Comparison of ENCODE assay signal across 1 cellular context in the genomic region with DNA sequence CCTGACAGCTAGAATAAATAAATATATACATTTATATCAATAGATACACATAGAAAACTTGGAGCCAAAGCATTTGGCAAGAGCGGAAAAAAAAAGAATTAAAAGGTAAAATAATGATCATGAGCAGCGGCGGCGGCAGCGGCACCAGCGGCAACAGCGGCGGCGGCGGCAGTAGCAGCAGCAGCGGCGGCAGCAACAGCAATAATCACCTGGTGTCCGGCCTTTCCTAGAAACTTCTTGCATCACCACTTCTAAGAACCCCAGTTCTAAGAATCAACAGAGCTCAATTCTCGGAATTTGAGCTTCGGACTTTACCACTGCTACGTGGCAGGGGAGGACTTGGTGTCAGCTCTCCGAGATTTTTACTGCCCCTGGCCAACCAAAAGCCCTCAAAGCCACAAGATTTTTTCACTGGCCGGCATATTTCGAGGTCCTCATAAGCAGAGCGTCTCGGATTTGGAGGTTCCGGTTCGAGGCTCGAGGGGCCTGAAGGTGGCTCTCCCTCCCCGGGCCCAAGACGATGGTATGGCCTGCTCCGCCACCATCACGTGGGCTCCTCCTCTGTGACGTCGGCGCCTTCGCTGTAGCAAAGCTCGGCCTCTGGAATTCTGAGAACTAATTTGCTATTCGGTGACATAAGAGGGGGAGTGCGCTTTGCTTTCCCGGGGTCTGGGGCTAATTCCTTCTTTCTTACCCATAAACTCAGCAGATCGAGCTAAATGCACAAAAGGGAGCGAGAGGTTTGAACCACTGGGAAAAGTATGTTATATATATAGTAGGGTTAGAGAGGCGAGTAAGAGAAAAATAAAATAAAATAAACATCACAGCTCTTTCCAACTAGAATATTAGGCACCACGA.
TF ChIP-seq lines count a peak whose summit lies in the region.

A gene (minus strand): TSS at position 268 of the 858 bp plus-strand sequence. CDS start 11,775 bp downstream, outside the sequence.

TF ChIP-seq in HepG2, 621 proteins besides CTCF, POLR2A, EP300 and RAD21 (continued from another document and continues in another):
- TF ChIP-seq, protein P1, sequence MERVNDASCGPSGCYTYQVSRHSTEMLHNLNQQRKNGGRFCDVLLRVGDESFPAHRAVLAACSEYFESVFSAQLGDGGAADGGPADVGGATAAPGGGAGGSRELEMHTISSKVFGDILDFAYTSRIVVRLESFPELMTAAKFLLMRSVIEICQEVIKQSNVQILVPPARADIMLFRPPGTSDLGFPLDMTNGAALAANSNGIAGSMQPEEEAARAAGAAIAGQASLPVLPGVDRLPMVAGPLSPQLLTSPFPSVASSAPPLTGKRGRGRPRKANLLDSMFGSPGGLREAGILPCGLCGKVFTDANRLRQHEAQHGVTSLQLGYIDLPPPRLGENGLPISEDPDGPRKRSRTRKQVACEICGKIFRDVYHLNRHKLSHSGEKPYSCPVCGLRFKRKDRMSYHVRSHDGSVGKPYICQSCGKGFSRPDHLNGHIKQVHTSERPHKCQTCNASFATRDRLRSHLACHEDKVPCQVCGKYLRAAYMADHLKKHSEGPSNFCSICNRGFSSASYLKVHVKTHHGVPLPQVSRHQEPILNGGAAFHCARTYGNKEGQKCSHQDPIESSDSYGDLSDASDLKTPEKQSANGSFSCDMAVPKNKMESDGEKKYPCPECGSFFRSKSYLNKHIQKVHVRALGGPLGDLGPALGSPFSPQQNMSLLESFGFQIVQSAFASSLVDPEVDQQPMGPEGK (CRISPR knock-in tag; IDR thresholded peaks at IDR 0.05), result peak; percentile 32; the same call in 1 of the 2 replicates
- TF ChIP-seq ELF3 (CRISPR knock-in tag; IDR thresholded peaks at IDR 0.05), result peak; percentile 44
- TF ChIP-seq ZNF446 (CRISPR knock-in tag; IDR thresholded peaks at IDR 0.05), result peak; percentile 83; the same call in 1 of the 2 replicates
- peak; percentile 84 for TF ChIP-seq ARNTL (CRISPR knock-in tag; IDR thresholded peaks at IDR 0.05)
- 0 out of 2 replicates have a peak, but pooled peaks have one; percentile 26 for TF ChIP-seq SP5 (CRISPR knock-in tag; IDR thresholded peaks at IDR 0.05; ENCODE audit: borderline replicate concordance, low read depth)
- no peak for TF ChIP-seq MEIS1 (CRISPR knock-in tag; IDR thresholded peaks at IDR 0.05; ENCODE audit: borderline replicate concordance)
- peak; percentile 99 for TF ChIP-seq BCL6 (CRISPR knock-in tag; IDR thresholded peaks at IDR 0.05)
- peak; percentile 76 for TF ChIP-seq RXRB (CRISPR knock-in tag; IDR thresholded peaks at IDR 0.05; ENCODE audit: borderline replicate concordance)
- TF ChIP-seq RARA (CRISPR knock-in tag; IDR thresholded peaks at IDR 0.05), result peak; percentile 91
- TF ChIP-seq, protein P2, sequence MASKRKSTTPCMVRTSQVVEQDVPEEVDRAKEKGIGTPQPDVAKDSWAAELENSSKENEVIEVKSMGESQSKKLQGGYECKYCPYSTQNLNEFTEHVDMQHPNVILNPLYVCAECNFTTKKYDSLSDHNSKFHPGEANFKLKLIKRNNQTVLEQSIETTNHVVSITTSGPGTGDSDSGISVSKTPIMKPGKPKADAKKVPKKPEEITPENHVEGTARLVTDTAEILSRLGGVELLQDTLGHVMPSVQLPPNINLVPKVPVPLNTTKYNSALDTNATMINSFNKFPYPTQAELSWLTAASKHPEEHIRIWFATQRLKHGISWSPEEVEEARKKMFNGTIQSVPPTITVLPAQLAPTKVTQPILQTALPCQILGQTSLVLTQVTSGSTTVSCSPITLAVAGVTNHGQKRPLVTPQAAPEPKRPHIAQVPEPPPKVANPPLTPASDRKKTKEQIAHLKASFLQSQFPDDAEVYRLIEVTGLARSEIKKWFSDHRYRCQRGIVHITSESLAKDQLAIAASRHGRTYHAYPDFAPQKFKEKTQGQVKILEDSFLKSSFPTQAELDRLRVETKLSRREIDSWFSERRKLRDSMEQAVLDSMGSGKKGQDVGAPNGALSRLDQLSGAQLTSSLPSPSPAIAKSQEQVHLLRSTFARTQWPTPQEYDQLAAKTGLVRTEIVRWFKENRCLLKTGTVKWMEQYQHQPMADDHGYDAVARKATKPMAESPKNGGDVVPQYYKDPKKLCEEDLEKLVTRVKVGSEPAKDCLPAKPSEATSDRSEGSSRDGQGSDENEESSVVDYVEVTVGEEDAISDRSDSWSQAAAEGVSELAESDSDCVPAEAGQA (IDR thresholded peaks at IDR 0.05; ENCODE audit: low read depth), result no peak
- TF ChIP-seq, protein P2 (CRISPR knock-in tag; IDR thresholded peaks at IDR 0.05; ENCODE audit: borderline replicate concordance), result peak; percentile 59; the same call in 1 of the 2 replicates
- TF ChIP-seq, protein P3, sequence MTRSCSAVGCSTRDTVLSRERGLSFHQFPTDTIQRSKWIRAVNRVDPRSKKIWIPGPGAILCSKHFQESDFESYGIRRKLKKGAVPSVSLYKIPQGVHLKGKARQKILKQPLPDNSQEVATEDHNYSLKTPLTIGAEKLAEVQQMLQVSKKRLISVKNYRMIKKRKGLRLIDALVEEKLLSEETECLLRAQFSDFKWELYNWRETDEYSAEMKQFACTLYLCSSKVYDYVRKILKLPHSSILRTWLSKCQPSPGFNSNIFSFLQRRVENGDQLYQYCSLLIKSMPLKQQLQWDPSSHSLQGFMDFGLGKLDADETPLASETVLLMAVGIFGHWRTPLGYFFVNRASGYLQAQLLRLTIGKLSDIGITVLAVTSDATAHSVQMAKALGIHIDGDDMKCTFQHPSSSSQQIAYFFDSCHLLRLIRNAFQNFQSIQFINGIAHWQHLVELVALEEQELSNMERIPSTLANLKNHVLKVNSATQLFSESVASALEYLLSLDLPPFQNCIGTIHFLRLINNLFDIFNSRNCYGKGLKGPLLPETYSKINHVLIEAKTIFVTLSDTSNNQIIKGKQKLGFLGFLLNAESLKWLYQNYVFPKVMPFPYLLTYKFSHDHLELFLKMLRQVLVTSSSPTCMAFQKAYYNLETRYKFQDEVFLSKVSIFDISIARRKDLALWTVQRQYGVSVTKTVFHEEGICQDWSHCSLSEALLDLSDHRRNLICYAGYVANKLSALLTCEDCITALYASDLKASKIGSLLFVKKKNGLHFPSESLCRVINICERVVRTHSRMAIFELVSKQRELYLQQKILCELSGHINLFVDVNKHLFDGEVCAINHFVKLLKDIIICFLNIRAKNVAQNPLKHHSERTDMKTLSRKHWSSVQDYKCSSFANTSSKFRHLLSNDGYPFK (CRISPR knock-in tag; IDR thresholded peaks at IDR 0.05; ENCODE audit: borderline replicate concordance), result 0 out of 2 replicates have a peak, but pooled peaks have one; percentile 32
- TF ChIP-seq KDM5A (IDR thresholded peaks at IDR 0.05; ENCODE audit: borderline replicate concordance, low read length), result peak; percentile 60; the same call in 1 of the 2 replicates
- peak; percentile 93 for TF ChIP-seq SALL2 (CRISPR knock-in tag; IDR thresholded peaks at IDR 0.05)
- peak; percentile 37; the same call in 1 of the 2 replicates for TF ChIP-seq ETV6 (CRISPR knock-in tag; conservative IDR thresholded peaks at IDR 0.05)
- TF ChIP-seq, protein P4, sequence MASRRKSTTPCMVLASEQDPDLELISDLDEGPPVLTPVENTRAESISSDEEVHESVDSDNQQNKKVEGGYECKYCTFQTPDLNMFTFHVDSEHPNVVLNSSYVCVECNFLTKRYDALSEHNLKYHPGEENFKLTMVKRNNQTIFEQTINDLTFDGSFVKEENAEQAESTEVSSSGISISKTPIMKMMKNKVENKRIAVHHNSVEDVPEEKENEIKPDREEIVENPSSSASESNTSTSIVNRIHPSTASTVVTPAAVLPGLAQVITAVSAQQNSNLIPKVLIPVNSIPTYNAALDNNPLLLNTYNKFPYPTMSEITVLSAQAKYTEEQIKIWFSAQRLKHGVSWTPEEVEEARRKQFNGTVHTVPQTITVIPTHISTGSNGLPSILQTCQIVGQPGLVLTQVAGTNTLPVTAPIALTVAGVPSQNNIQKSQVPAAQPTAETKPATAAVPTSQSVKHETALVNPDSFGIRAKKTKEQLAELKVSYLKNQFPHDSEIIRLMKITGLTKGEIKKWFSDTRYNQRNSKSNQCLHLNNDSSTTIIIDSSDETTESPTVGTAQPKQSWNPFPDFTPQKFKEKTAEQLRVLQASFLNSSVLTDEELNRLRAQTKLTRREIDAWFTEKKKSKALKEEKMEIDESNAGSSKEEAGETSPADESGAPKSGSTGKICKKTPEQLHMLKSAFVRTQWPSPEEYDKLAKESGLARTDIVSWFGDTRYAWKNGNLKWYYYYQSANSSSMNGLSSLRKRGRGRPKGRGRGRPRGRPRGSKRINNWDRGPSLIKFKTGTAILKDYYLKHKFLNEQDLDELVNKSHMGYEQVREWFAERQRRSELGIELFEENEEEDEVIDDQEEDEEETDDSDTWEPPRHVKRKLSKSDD (CRISPR knock-in tag; IDR thresholded peaks at IDR 0.05; ENCODE audit: low read depth), result 0 out of 2 replicates have a peak, but pooled peaks have one; percentile 57
- peak; percentile 97 for TF ChIP-seq TBL1XR1 (IDR thresholded peaks at IDR 0.05; ENCODE audit: borderline replicate concordance, low read length, partially characterized antibody)
- 0 out of 2 replicates have a peak, but pooled peaks have one; percentile 33 for TF ChIP-seq DMAP1 (CRISPR knock-in tag; IDR thresholded peaks at IDR 0.05)
- TF ChIP-seq, protein P5, sequence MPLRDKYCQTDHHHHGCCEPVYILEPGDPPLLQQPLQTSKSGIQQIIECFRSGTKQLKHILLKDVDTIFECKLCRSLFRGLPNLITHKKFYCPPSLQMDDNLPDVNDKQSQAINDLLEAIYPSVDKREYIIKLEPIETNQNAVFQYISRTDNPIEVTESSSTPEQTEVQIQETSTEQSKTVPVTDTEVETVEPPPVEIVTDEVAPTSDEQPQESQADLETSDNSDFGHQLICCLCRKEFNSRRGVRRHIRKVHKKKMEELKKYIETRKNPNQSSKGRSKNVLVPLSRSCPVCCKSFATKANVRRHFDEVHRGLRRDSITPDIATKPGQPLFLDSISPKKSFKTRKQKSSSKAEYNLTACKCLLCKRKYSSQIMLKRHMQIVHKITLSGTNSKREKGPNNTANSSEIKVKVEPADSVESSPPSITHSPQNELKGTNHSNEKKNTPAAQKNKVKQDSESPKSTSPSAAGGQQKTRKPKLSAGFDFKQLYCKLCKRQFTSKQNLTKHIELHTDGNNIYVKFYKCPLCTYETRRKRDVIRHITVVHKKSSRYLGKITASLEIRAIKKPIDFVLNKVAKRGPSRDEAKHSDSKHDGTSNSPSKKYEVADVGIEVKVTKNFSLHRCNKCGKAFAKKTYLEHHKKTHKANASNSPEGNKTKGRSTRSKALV (CRISPR knock-in tag; IDR thresholded peaks at IDR 0.05), result peak; percentile 33; the same call in 1 of the 2 replicates
- TF ChIP-seq, protein P6, sequence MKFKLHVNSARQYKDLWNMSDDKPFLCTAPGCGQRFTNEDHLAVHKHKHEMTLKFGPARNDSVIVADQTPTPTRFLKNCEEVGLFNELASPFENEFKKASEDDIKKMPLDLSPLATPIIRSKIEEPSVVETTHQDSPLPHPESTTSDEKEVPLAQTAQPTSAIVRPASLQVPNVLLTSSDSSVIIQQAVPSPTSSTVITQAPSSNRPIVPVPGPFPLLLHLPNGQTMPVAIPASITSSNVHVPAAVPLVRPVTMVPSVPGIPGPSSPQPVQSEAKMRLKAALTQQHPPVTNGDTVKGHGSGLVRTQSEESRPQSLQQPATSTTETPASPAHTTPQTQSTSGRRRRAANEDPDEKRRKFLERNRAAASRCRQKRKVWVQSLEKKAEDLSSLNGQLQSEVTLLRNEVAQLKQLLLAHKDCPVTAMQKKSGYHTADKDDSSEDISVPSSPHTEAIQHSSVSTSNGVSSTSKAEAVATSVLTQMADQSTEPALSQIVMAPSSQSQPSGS (CRISPR knock-in tag; IDR thresholded peaks at IDR 0.05), result peak; percentile 83
- TF ChIP-seq KMT2A (CRISPR knock-in tag; IDR thresholded peaks at IDR 0.05), result peak; percentile 90
- 0 out of 2 replicates have a peak, but pooled peaks have one; percentile 41 for TF ChIP-seq TEAD2 (CRISPR knock-in tag; IDR thresholded peaks at IDR 0.05)
- TF ChIP-seq STAT5B (CRISPR knock-in tag; IDR thresholded peaks at IDR 0.05), result 0 out of 2 replicates have a peak, but pooled peaks have one; percentile 47
- TF ChIP-seq ZNF3 (CRISPR knock-in tag; IDR thresholded peaks at IDR 0.05), result peak; percentile 12; the same call in 1 of the 2 replicates
- TF ChIP-seq GLI4 (CRISPR knock-in tag; IDR thresholded peaks at IDR 0.05; ENCODE audit: borderline replicate concordance), result no peak
- TF ChIP-seq CREB1 (IDR thresholded peaks at IDR 0.05), result peak; percentile 91
- peak; percentile 94 for TF ChIP-seq CREB1 (CRISPR knock-in tag; IDR thresholded peaks at IDR 0.05)
- TF ChIP-seq ZNF292 (CRISPR knock-in tag; IDR thresholded peaks at IDR 0.05; ENCODE audit: borderline replicate concordance, low read depth), result no peak; the same call in 1 of the 2 replicates
- 0 out of 2 replicates have a peak, but pooled peaks have one; percentile 56 for TF ChIP-seq TBP (CRISPR knock-in tag; IDR thresholded peaks at IDR 0.05)
- peak; percentile 93 for TF ChIP-seq MED13 (CRISPR knock-in tag; IDR thresholded peaks at IDR 0.05)
- TF ChIP-seq, protein P7, sequence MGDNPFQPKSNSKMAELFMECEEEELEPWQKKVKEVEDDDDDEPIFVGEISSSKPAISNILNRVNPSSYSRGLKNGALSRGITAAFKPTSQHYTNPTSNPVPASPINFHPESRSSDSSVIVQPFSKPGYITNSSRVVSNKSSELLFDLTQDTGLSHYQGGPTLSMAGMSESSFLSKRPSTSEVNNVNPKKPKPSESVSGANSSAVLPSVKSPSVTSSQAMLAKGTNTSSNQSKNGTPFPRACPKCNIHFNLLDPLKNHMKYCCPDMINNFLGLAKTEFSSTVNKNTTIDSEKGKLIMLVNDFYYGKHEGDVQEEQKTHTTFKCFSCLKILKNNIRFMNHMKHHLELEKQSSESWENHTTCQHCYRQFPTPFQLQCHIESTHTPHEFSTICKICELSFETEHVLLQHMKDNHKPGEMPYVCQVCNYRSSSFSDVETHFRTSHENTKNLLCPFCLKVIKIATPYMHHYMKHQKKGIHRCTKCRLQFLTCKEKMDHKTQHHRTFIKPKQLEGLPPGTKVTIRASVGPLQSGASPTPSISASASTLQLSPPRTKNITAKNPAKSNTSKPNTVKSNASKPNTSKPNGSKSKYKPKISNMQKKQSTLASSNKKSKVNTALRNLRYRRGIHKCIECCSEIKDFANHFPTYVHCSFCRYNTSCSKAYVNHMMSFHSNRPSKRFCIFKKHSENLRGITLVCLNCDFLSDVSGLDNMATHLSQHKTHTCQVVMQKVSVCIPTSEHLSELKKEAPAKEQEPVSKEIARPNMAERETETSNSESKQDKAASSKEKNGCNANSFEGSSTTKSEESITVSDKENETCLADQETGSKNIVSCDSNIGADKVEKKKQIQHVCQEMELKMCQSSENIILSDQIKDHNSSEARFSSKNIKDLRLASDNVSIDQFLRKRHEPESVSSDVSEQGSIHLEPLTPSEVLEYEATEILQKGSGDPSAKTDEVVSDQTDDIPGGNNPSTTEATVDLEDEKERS (CRISPR knock-in tag; IDR thresholded peaks at IDR 0.05), result no peak
